In the genomic region with DNA sequence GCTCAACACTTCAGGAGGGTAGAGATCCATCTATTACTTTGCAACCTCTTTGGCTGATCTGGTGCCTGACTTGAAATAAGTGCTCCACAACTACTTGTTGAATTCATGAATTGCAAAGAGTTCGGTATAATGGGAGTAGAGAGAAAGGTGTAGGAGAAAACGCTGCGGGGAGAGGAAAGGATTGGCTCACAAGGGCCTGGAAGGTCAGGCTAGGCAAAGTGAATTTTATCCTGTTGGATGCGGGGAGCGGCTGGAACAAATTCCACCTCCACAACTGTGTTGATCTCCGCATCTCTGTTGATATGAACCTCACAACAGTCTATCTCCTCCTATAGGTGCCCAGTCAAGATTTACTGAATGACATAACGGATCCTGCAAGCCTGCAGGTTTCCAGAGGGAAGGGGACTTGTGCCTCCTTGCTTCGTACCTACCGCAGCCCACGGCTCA, we compare ENCODE assay signal across 8 cellular contexts. TPM values are rescaled to one million over a fixed set of nuclear protein-coding genes. Genes with fewer than 3 reads are reported as not detected.
DNase-seq lines count a peak whose midpoint lies in the region; ATAC-seq and TF ChIP-seq lines count a peak whose summit lies in the region.

No MANE protein-coding gene starts in this region.

- peak overlapping the region; percentile 97 for H3K4me3 ChIP-seq in Karpas-422 (ENCODE audit: low read length)
- H3K4me3 ChIP-seq in colonic mucosa: peak overlapping the region; percentile 100
- H3K4me3 ChIP-seq in mucosa of rectum (ENCODE audit: low read length in 2 of 2): peak overlapping the region; percentile 73 to 91

- H3K27me3 ChIP-seq in Karpas-422 (ENCODE audit: low read length): no peaks in the 10 kb centered on the region
- no peaks in the 10 kb centered on the region for H3K27me3 ChIP-seq in colonic mucosa
- H3K27me3 ChIP-seq in mucosa of rectum (ENCODE audit: control insufficient read depth in 2 of 2, insufficient read depth in 2 of 2, low read length in 2 of 2): no peaks in the 10 kb centered on the region

- H4K20me1 ChIP-seq in Karpas-422 (ENCODE audit: insufficient read depth, low read depth, low read length): no peaks in the 10 kb centered on the region

- no peak for TF ChIP-seq CTCF in colonic mucosa (IDR thresholded peaks at IDR 0.05)

- H3K4me1 ChIP-seq in ES-I3 (ENCODE audit: insufficient read depth, low read length): peaks cover 12% of the 10 kb centered on the region
- H3K4me1 ChIP-seq in Karpas-422 (ENCODE audit: low read length): peaks cover 60% of the 10 kb centered on the region
- no peaks in the 10 kb centered on the region for H3K4me1 ChIP-seq in colonic mucosa
- peaks cover 11 to 16% of the 10 kb centered on the region in 2 donors for H3K4me1 ChIP-seq in mucosa of rectum (ENCODE audit: control insufficient read depth in 2 of 2, insufficient read depth in 2 of 2, low read length in 2 of 2)

- peak; percentile 64 for DNase-seq in Karpas-422
- no peak for DNase-seq in colonic mucosa
- DNase-seq in 8988T: no peak
- DNase-seq in AG20443 (ENCODE audit: low spot score): no peak

- H3K79me2 ChIP-seq in Karpas-422 (ENCODE audit: low read length): peaks cover 74% of the 10 kb centered on the region

- H2AFZ ChIP-seq in Karpas-422 (ENCODE audit: low read length): no peak overlapping the region

- H3K27ac ChIP-seq in Karpas-422 (ENCODE audit: low read length) (peak overlapping the region; percentile 77), colonic mucosa (no peak overlapping the region), mucosa of rectum (ENCODE audit: low read depth in 2 of 2, low read length in 2 of 2) (no peak overlapping the region)

- peak overlapping the region; percentile 79 for H3K4me2 ChIP-seq in Karpas-422 (ENCODE audit: low read depth, low read length, poor library complexity, severe bottlenecking)

- no peak for ATAC-seq in HG02623 (IDR thresholded peaks at IDR 0.05; ENCODE audit: unreplicated experiment)
- no peak for ATAC-seq in HG02852 (IDR thresholded peaks at IDR 0.05; ENCODE audit: unreplicated experiment)

- H3K9me2 ChIP-seq in Karpas-422 (replicated peaks; ENCODE audit: insufficient read depth, low read length): no peaks in the 10 kb centered on the region

- intact Hi-C loops in colonic mucosa (cut with DNase I): no loop called here

- H3K36me3 ChIP-seq in ES-I3 (ENCODE audit: insufficient read depth, low read length) (peaks cover 3% of the 10 kb centered on the region; the same call in 1 of the 2 replicates), Karpas-422 (ENCODE audit: insufficient read depth, low read length) (peaks cover 22% of the 10 kb centered on the region), colonic mucosa (no peaks in the 10 kb centered on the region), mucosa of rectum (ENCODE audit: control insufficient read depth in 2 of 2, insufficient read depth in 2 of 2, low read length in 2 of 2) (no peaks in the 10 kb centered on the region)

- peak overlapping the region; percentile 94 for H3K9ac ChIP-seq in ES-I3 (ENCODE audit: low read depth, low read length)
- peak overlapping the region; percentile 93 for H3K9ac ChIP-seq in Karpas-422 (ENCODE audit: low read length)
- H3K9ac ChIP-seq in colonic mucosa (ENCODE audit: low read depth in 2 of 2, low read length in 2 of 2): peak overlapping the region; percentile 85 to 89
- H3K9ac ChIP-seq in mucosa of rectum (ENCODE audit: low read depth in 1 of 2, low read length in 2 of 2): peak overlapping the region; percentile 88 to 89

- no peaks in the 10 kb centered on the region for H3K9me3 ChIP-seq in ES-I3 (ENCODE audit: control insufficient read depth, insufficient read depth, low read length)
- no peaks in the 10 kb centered on the region for H3K9me3 ChIP-seq in Karpas-422 (ENCODE audit: low read length)
- H3K9me3 ChIP-seq in colonic mucosa: no peaks in the 10 kb centered on the region
- no peaks in the 10 kb centered on the region for H3K9me3 ChIP-seq in mucosa of rectum (ENCODE audit: control insufficient read depth in 2 of 2, low read length in 2 of 2)

RNA-seq across cellular contexts. Expression of a gene that starts 0.7 kb away (rescaled TPM):
- 9.1 and 12.7 TPM in 2 replicates for total RNA-seq in Karpas-422 (2014; rRNA removed; shearing (Covaris generic); ENCODE audit: low replicate concordance)
- 1 to 10 TPM; 3.5 to 6.3 TPM for total RNA-seq in colonic mucosa

RNA-seq across cellular contexts. Expression of a gene that starts 33.5 kb away (rescaled TPM):
- 22.4 and 31.5 TPM in 2 replicates for total RNA-seq in Karpas-422 (2014; rRNA removed; shearing (Covaris generic); ENCODE audit: low replicate concordance)
- total RNA-seq in colonic mucosa: 1 to 10 TPM in 1 of 2 donors, under 1 TPM in 1; 0.93 to 2.0 TPM

RNA-seq across cellular contexts. Expression of a gene that starts 43.8 kb away (rescaled TPM):
- 22.9 and 46.1 TPM in 2 replicates for total RNA-seq in Karpas-422 (2014; rRNA removed; shearing (Covaris generic); ENCODE audit: low replicate concordance)
- total RNA-seq in colonic mucosa: 10 to 100 TPM; 10.4 to 22.2 TPM
